In the genomic region with DNA sequence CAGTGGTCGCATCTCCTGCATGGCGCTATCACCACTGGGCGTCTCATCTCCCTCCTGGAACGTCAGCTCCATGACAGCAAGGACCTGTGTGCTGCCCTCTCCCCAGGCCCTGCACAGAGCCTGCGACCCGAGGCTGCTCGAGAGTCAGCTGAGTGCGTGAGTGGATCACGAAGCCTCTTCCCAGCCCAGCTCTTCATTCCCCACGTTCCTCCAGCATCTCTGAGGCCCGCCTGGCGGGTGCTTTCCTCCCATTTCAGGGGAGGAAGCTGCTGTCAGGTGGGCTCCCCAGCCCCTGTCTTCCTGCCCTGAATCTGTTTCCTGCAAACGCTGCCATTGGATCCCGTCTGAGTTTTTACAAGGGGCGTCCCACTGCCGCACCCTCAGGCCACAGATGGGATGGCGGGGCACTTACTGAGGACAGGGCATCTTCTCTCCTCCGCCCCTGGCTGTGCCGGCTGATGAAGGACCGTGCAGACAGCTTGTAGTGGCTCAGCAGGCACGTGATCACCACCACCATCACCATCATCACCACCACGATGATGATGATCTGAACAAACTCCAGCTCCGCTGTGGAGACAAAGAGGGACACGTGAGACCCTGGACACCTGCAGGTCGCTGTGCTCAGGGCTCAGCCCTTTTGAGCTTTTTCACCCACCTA, we compare ENCODE assay signal across 11 cellular contexts. TPM values are rescaled to one million over a fixed set of nuclear protein-coding genes. Genes with fewer than 3 reads are reported as not detected.
A peak's percentile ranks its signal among the peaks of the same experiment; 100 is the strongest.
DNase-seq lines count a peak whose midpoint lies in the region; ATAC-seq, FAIRE-seq and TF ChIP-seq lines count a peak whose summit lies in the region.
"Had no signal": no experiment of that assay in that cellular context is flagged by ENCODE, and none has a peak within 500 bp of the region (broad histone marks: within the 10 kb centered on the region; RNA-seq: fewer than 3 reads in every experiment).

No MANE protein-coding gene starts in this region.

- CTCF ChIA-PET in CD4-positive, alpha-beta memory T cell (lab: Charles Lee; ENCODE audit: partially characterized antibody): interaction anchor here (1.5 kb wide), 1 partner anchor 36 kb away, joined by 5 read pairs; no protein-coding TSS in a partner anchor

- no peak overlapping the region for H3K9ac ChIP-seq in BLaER1

- H3K4me2 ChIP-seq in BLaER1: peak overlapping the region; percentile 80
- H3K4me2 ChIP-seq: smooth muscle cell had no signal

- peak overlapping the region; percentile 49 for H3K27ac ChIP-seq in BLaER1
- no peak overlapping the region for H3K27ac ChIP-seq in CD4-positive, alpha-beta memory T cell (ENCODE audit: low read depth, low read length)

- intact Hi-C loops in CD4-positive, alpha-beta memory T cell (cut with micrococcal nuclease): no loop called here

- peaks cover 99% of the 10 kb centered on the region for H4K20me1 ChIP-seq in BLaER1

- no peak for ATAC-seq in omental fat pad (ENCODE audit: low FRiP score)
- ATAC-seq: T-helper 17 cell had no signal

- peaks cover 99% of the 10 kb centered on the region for H3K4me1 ChIP-seq in BLaER1
- peaks cover 17% of the 10 kb centered on the region for H3K4me1 ChIP-seq in CD4-positive, alpha-beta memory T cell (ENCODE audit: insufficient read depth, low read length)

- H3K27me3 ChIP-seq in BLaER1: no peaks in the 10 kb centered on the region
- H3K27me3 ChIP-seq in CD4-positive, alpha-beta memory T cell (ENCODE audit: insufficient read depth, low read length): no peaks in the 10 kb centered on the region

- no peaks in the 10 kb centered on the region for H3K36me3 Mint-ChIP-seq in CD4-positive, alpha-beta memory T cell

- TF ChIP-seq POLR2A in H54 (IDR thresholded peaks at IDR 0.05; ENCODE audit: low read depth, low read length): no peak

- POLR2A ChIA-PET in CD4-positive, alpha-beta memory T cell (lab: Charles Lee; ENCODE audit: partially characterized antibody): interaction anchor here (0.9 kb wide), 1 partner anchor 51 kb away, joined by 4 read pairs; a partner anchor contains a TSS

- H3K4me3 Mint-ChIP-seq in CD4-positive, alpha-beta memory T cell: peak overlapping the region in 1 of 8 donors; percentile 70
- H3K4me3 Mint-ChIP-seq: T-helper 17 cell had no signal

- H3K27me3 Mint-ChIP-seq in CD4-positive, alpha-beta memory T cell: peaks cover 0 to 2% of the 10 kb centered on the region in 2 donors
- H3K27me3 Mint-ChIP-seq: T-helper 17 cell had no signal

- DNase-seq in GM19240 (ENCODE audit: insufficient read length, low spot score) (peak; percentile 1), epidermal melanocyte (ENCODE audit: insufficient read length, low spot score) (peak; percentile 15), omental fat pad (ENCODE audit: low spot score) (peak; percentile 12), H54 (ENCODE audit: insufficient read length, low spot score) (no peak), OCI-M1 (lab: John Stamatoyannopoulos, UW) (no peak), NCI-H2029 treated with DMSO at 0.1 percent for 48 hours (lab: John Stamatoyannopoulos, UW) (no peak)
- no peak for DNase-seq in CD4-positive, alpha-beta memory T cell

- no peak for FAIRE-seq in H54 (lab: Jason Lieb, UNC)

- peaks cover 13 to 26% (median 19%) of the 10 kb centered on the region in 4 donors for H3K4me1 Mint-ChIP-seq in CD4-positive, alpha-beta memory T cell

- H3K36me3 ChIP-seq in BLaER1: peaks cover 51% of the 10 kb centered on the region
- no peaks in the 10 kb centered on the region for H3K36me3 ChIP-seq in CD4-positive, alpha-beta memory T cell (ENCODE audit: insufficient read depth, low read length)

- peak overlapping the region in 2 of 7 donors; percentile 33 to 35 for H3K27ac Mint-ChIP-seq in CD4-positive, alpha-beta memory T cell
- H3K27ac Mint-ChIP-seq: T-helper 17 cell had no signal

- TF ChIP-seq CTCF in omental fat pad (IDR thresholded peaks at IDR 0.05): no peak

- H3K4me3 ChIP-seq in BLaER1: no peak overlapping the region
- H3K4me3 ChIP-seq in CD4-positive, alpha-beta memory T cell (ENCODE audit: low read length in 2 of 2): no peak overlapping the region
- H3K4me3 ChIP-seq: smooth muscle cell had no signal

- no peaks in the 10 kb centered on the region for H3K9me3 ChIP-seq in BLaER1
- H3K9me3 ChIP-seq in CD4-positive, alpha-beta memory T cell (ENCODE audit: control insufficient read depth in 1 of 2, low read length in 2 of 2): no peaks in the 10 kb centered on the region

- peaks cover 0 to 2% (median 0%) of the 10 kb centered on the region in 8 donors for H3K9me3 Mint-ChIP-seq in CD4-positive, alpha-beta memory T cell

RNA-seq across cellular contexts. Expression of a gene that starts 39.0 kb away (rescaled TPM):
- under 1 TPM in 3 of 4 donors, not detected in 1; 0.28 to 0.84 (median 0.56) TPM for total RNA-seq in omental fat pad
- total RNA-seq in CD4-positive, alpha-beta memory T cell: 10 to 100 TPM; 21.7 to 25.2 TPM
- 10 to 100 TPM; 11.7 to 18.0 TPM for polyA plus RNA-seq in CD4-positive, alpha-beta memory T cell
- total RNA-seq: epithelial cell of proximal tubule, smooth muscle cell had no signal
- polyA plus RNA-seq: smooth muscle cell had no signal

RNA-seq across cellular contexts. Expression of a gene that starts 50.6 kb away (rescaled TPM):
- 10 to 100 TPM; 10.4 to 42.7 (median 18.9) TPM for total RNA-seq in omental fat pad
- 1 to 10 TPM; 8.1 to 8.9 TPM for total RNA-seq in CD4-positive, alpha-beta memory T cell
- 1 to 10 TPM; 1.2 to 2.9 TPM for polyA plus RNA-seq in CD4-positive, alpha-beta memory T cell

Comparison
In these comparisons a context has a peak if more than half of its experiments do, and no peak if none do; other contexts are left out.
1. DNase-seq: peak in GM19240 (single experiment), epidermal melanocyte (single experiment) and omental fat pad (single experiment); none in H54 (single experiment), OCI-M1 (single experiment), CD4-positive, alpha-beta memory T cell (0 of 5) and NCI-H2029 treated with DMSO at 0.1 percent for 48 hours (single experiment).
2. RNA of a gene that starts 39.0 kb away (total RNA-seq): 21.7 to 25.2 TPM in CD4-positive, alpha-beta memory T cell; 0.28 to 0.84 TPM in omental fat pad; every median in the first group is over 10 times any median in the second.